Comparison of ENCODE assay signal across 9 cellular contexts in genomic region chr14:74942608-74943007, GRCh38. TPM values are rescaled to one million over a fixed set of nuclear protein-coding genes. Genes with fewer than 3 reads are reported as not detected.
A peak's percentile ranks its signal among the peaks of the same experiment; 100 is the strongest.
DNase-seq lines count a peak whose midpoint lies in the region; ATAC-seq and TF ChIP-seq lines count a peak whose summit lies in the region.
"Had no signal": no experiment of that assay in that cellular context is flagged by ENCODE, and none has a peak within 500 bp of the region (broad histone marks: within the 10 kb centered on the region; RNA-seq: fewer than 3 reads in every experiment).

No MANE protein-coding gene starts in this region.

- H3K4me1 Mint-ChIP-seq in activated T-helper 2 cell treated with anti-CD3 and anti-CD28 coated beads, Interferon-gamma antibody, Interleukin-2, Interleukin-4, amounts not matched to agents 10 μg/mL and 5 μg/mL and 100 μg/mL, durations not matched to agents 14 hours and 24 hours and 36 hours (ENCODE audit: low read depth): peaks cover 33% of the 10 kb centered on the region

- H3K9me3 ChIP-seq in DOHH2 (ENCODE audit: control insufficient read depth, insufficient read depth, low read length): no peaks in the 10 kb centered on the region
- no peaks in the 10 kb centered on the region for H3K9me3 ChIP-seq in osteoblast (ENCODE audit: low read depth, low read length)

- no peaks in the 10 kb centered on the region for H3K36me3 ChIP-seq in DOHH2 (ENCODE audit: control insufficient read depth, low read length)
- H3K36me3 ChIP-seq in osteoblast (ENCODE audit: insufficient read depth, low read length): peaks cover 2% of the 10 kb centered on the region

- H4K20me1 ChIP-seq in DOHH2 (ENCODE audit: control insufficient read depth, insufficient read depth, low read depth, low read length) (no peaks in the 10 kb centered on the region), osteoblast (ENCODE audit: insufficient read depth, low read length) (no peaks in the 10 kb centered on the region)

- H3F3A ChIP-seq in DOHH2 (ENCODE audit: control insufficient read depth, insufficient read depth): peaks cover 25% of the 10 kb centered on the region

- H3K9me3 Mint-ChIP-seq in activated T-helper 2 cell treated with anti-CD3 and anti-CD28 coated beads, Interferon-gamma antibody, Interleukin-2, Interleukin-4, amounts not matched to agents 10 μg/mL and 5 μg/mL and 100 μg/mL, durations not matched to agents 14 hours and 24 hours and 36 hours: peaks cover 3% of the 10 kb centered on the region
- H3K9me3 Mint-ChIP-seq: type B pancreatic cell had no signal

- peak overlapping the region; percentile 47 for H3K27ac Mint-ChIP-seq in activated T-helper 2 cell treated with anti-CD3 and anti-CD28 coated beads, Interferon-gamma antibody, Interleukin-2, Interleukin-4, amounts not matched to agents 10 μg/mL and 5 μg/mL and 100 μg/mL, durations not matched to agents 14 hours and 24 hours and 36 hours
- H3K27ac Mint-ChIP-seq: type B pancreatic cell had no signal

- no peak overlapping the region for H2AFZ ChIP-seq in osteoblast (ENCODE audit: low read length)

- intact Hi-C loops in activated T-helper 2 cell treated with anti-CD3 and anti-CD28 coated beads, Interferon-gamma antibody, Interleukin-2, Interleukin-4, amounts not matched to agents 10 μg/mL and 5 μg/mL and 100 μg/mL, durations not matched to agents 14 hours and 24 hours and 36 hours (cut with micrococcal nuclease): loop anchor here (10.0 kb wide), 1 partner anchor 362 kb away; no protein-coding TSS in a partner anchor

- H3K4me3 Mint-ChIP-seq in activated T-helper 2 cell treated with anti-CD3 and anti-CD28 coated beads, Interferon-gamma antibody, Interleukin-2, Interleukin-4, amounts not matched to agents 10 μg/mL and 5 μg/mL and 100 μg/mL, durations not matched to agents 14 hours and 24 hours and 36 hours (ENCODE audit: low read depth): peak overlapping the region; percentile 41
- H3K4me3 Mint-ChIP-seq: type B pancreatic cell had no signal

- 0 out of 2 replicates have a peak, but pooled peaks cover 3% of the 10 kb centered on the region for H3K79me2 ChIP-seq in DOHH2 (ENCODE audit: control insufficient read depth, low read length)
- no peaks in the 10 kb centered on the region for H3K79me2 ChIP-seq in osteoblast (ENCODE audit: insufficient read depth, low read length)

- no peak for DNase-seq in activated T-helper 2 cell treated with anti-CD3 and anti-CD28 coated beads, Interferon-gamma antibody, Interleukin-2, Interleukin-4, amounts not matched to agents 10 μg/mL and 5 μg/mL and 100 μg/mL, durations not matched to agents 14 hours and 24 hours and 36 hours (ENCODE audit: low spot score)
- DNase-seq in osteoblast (ENCODE audit: insufficient read length, low spot score, missing footprints) (peak; percentile 21), GOT3 (lab: John Stamatoyannopoulos, UW) (no peak)

- H3K4me3 ChIP-seq in DOHH2 (ENCODE audit: low read length) (peak overlapping the region; percentile 68), osteoblast (ENCODE audit: insufficient read depth, low read length) (no peak overlapping the region)

- no peaks in the 10 kb centered on the region for H3K9me2 ChIP-seq in DOHH2 (replicated peaks; ENCODE audit: control insufficient read depth, low read length)

- H3K4me2 ChIP-seq in DOHH2 (ENCODE audit: low read length): peak overlapping the region; percentile 99
- H3K4me2 ChIP-seq in osteoblast (ENCODE audit: insufficient read depth, low read length): no peak overlapping the region

- ATAC-seq in GM19463 (IDR thresholded peaks at IDR 0.05; ENCODE audit: unreplicated experiment) (peak; percentile 36), HG03469 (IDR thresholded peaks at IDR 0.05; ENCODE audit: unreplicated experiment) (no peak), HG03280 (IDR thresholded peaks at IDR 0.05; ENCODE audit: unreplicated experiment) (no peak), HG03432 (IDR thresholded peaks at IDR 0.05; ENCODE audit: unreplicated experiment) (no peak)

- H3K4me1 ChIP-seq in DOHH2 (ENCODE audit: control insufficient read depth, low read length) (peaks cover 57% of the 10 kb centered on the region), osteoblast (ENCODE audit: insufficient read depth, low read length) (peaks cover 30% of the 10 kb centered on the region)

- no peaks in the 10 kb centered on the region for H3K27me3 ChIP-seq in DOHH2 (ENCODE audit: control insufficient read depth, low read length)
- H3K27me3 ChIP-seq in osteoblast (ENCODE audit: insufficient read depth, low read length): no peaks in the 10 kb centered on the region

- TF ChIP-seq CTCF in DOHH2 (IDR thresholded peaks at IDR 0.05; ENCODE audit: low read depth, low read length, poor library complexity, severe bottlenecking) (no peak), osteoblast (IDR thresholded peaks at IDR 0.05; ENCODE audit: extremely low read depth, low read depth, low read length) (no peak)

- H3K36me3 Mint-ChIP-seq in activated T-helper 2 cell treated with anti-CD3 and anti-CD28 coated beads, Interferon-gamma antibody, Interleukin-2, Interleukin-4, amounts not matched to agents 10 μg/mL and 5 μg/mL and 100 μg/mL, durations not matched to agents 14 hours and 24 hours and 36 hours (ENCODE audit: low read depth): no peaks in the 10 kb centered on the region
- H3K36me3 Mint-ChIP-seq: type B pancreatic cell had no signal

- no peaks in the 10 kb centered on the region for H3K27me3 Mint-ChIP-seq in activated T-helper 2 cell treated with anti-CD3 and anti-CD28 coated beads, Interferon-gamma antibody, Interleukin-2, Interleukin-4, amounts not matched to agents 10 μg/mL and 5 μg/mL and 100 μg/mL, durations not matched to agents 14 hours and 24 hours and 36 hours (ENCODE audit: low read depth)

- peak overlapping the region; percentile 85 for H3K27ac ChIP-seq in DOHH2 (ENCODE audit: low read depth, low read length)
- H3K27ac ChIP-seq in osteoblast (ENCODE audit: low read depth, low read length): no peak overlapping the region

RNA-seq across cellular contexts. Expression of gene PGF, which starts 12.8 kb away (rescaled TPM):
- 0.34 and 0.39 TPM in 2 replicates for total RNA-seq in activated T-helper 2 cell treated with anti-CD3 and anti-CD28 coated beads, Interferon-gamma antibody, Interleukin-2, Interleukin-4, amounts not matched to agents 10 μg/mL and 5 μg/mL and 100 μg/mL, durations not matched to agents 14 hours and 24 hours and 36 hours
- total RNA-seq in osteoblast: 16.3 and 24.5 TPM in 2 replicates

RNA-seq across cellular contexts. Expression of gene RPS6KL1, which starts 19.5 kb away (rescaled TPM):
- 10.8 and 12.0 TPM in 2 replicates for total RNA-seq in activated T-helper 2 cell treated with anti-CD3 and anti-CD28 coated beads, Interferon-gamma antibody, Interleukin-2, Interleukin-4, amounts not matched to agents 10 μg/mL and 5 μg/mL and 100 μg/mL, durations not matched to agents 14 hours and 24 hours and 36 hours
- total RNA-seq in osteoblast: 0.29 and 0.36 TPM in 2 replicates

Comparison
In these comparisons a context has a peak if more than half of its experiments do, and no peak if none do; other contexts are left out.
1. RNA of gene PGF, which starts 12.8 kb away (total RNA-seq): 16.3 to 24.5 TPM in osteoblast; 0.34 to 0.39 TPM in activated T-helper 2 cell treated with anti-CD3 and anti-CD28 coated beads, Interferon-gamma antibody, Interleukin-2, Interleukin-4, amounts not matched to agents 10 μg/mL and 5 μg/mL and 100 μg/mL, durations not matched to agents 14 hours and 24 hours and 36 hours; every median in the first group is over 10 times any median in the second.